16 cellular contexts compared by ENCODE assay signal in the genomic region with DNA sequence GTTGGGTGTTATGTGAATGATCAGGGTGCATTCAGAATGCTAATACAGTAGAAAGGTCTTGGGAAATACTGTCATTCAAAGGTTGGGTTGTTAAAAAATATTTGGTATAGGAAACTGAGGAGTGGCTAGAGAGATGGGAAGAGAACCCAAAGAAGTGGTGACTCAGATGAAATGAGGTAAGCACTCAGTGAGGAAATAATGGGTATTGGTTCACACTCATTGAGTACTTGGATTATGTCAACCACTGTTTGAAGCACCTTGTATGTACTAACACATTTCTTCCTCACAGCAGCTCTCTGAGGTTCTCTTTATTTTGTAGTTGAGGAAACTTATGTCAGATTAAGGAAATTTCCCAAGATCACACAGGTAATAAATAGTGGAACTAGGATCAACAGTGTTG. TPM values are rescaled to one million over a fixed set of nuclear protein-coding genes. Genes with fewer than 3 reads are reported as not detected.
DNase-seq lines count a peak whose midpoint lies in the region; ATAC-seq and TF ChIP-seq lines count a peak whose summit lies in the region.
"Had no signal": no experiment of that assay in that cellular context is flagged by ENCODE, and none has a peak within 500 bp of the region (broad histone marks: within the 10 kb centered on the region; RNA-seq: fewer than 3 reads in every experiment).

No MANE protein-coding gene starts in this region.

- no peak for ATAC-seq in WTC11
- no peak for ATAC-seq in HG02840 (IDR thresholded peaks at IDR 0.05; ENCODE audit: low FRiP score, unreplicated experiment)
- ATAC-seq: left ventricle myocardium superior; naive thymus-derived CD8-positive, alpha-beta T cell had no signal

- no peaks in the 10 kb centered on the region for H3K27me3 ChIP-seq in HL-60 (ENCODE audit: insufficient read depth, poor library complexity, severe bottlenecking)
- H3K27me3 ChIP-seq: vagina had no signal

- TF ChIP-seq CTCF in AG10803 (conservative IDR thresholded peaks at IDR 0.05; ENCODE audit: low read length) (no peak), HL-60 (IDR thresholded peaks at IDR 0.05; ENCODE audit: insufficient read depth, low read length) (no peak), fibroblast of pulmonary artery (IDR thresholded peaks at IDR 0.05; ENCODE audit: low read length, missing control alignments) (no peak), WTC11 (IDR thresholded peaks at IDR 0.05) (no peak)

- peaks cover 13% of the 10 kb centered on the region for H3K9me3 Mint-ChIP-seq in WTC11
- H3K9me3 Mint-ChIP-seq: naive thymus-derived CD8-positive, alpha-beta T cell had no signal

- POLR2A ChIA-PET in WTC11 (lab: Charles Lee) = no interaction called here

- no peak overlapping the region for H3K4me3 Mint-ChIP-seq in WTC11
- H3K4me3 Mint-ChIP-seq: B cell; naive thymus-derived CD8-positive, alpha-beta T cell had no signal

- no peaks in the 10 kb centered on the region for H3K27me3 Mint-ChIP-seq in WTC11 (ENCODE audit: low read depth)
- H3K27me3 Mint-ChIP-seq: B cell; naive thymus-derived CD8-positive, alpha-beta T cell had no signal

- H3K27ac ChIP-seq in HL-60 (replicated peaks) = peak overlapping the region; percentile 29
- H3K27ac ChIP-seq in substantia nigra (ENCODE audit: low read depth, low read length, poor library complexity, severe bottlenecking) = no peak overlapping the region
- H3K27ac ChIP-seq: vagina had no signal

- CTCF ChIA-PET in WTC11 (lab: Charles Lee) = no interaction called here

- H3K4me3 ChIP-seq in AG10803 (ENCODE audit: low read length) (no peak overlapping the region), HL-60 (replicated peaks; ENCODE audit: insufficient read depth, low read length) (no peak overlapping the region), fibroblast of pulmonary artery (replicated peaks; ENCODE audit: low read depth, low read length) (no peak overlapping the region)
- H3K4me3 ChIP-seq: vagina had no signal

- DNase-seq in AG10803 (ENCODE audit: low read depth) (peak; percentile 31), HL-60 (ENCODE audit: low read depth in 1 of 2, low spot score in 1 of 2) (peak; percentile 62 to 64), SKM-1 treated with dmso at 0.1 percent for 144 hours (lab: John Stamatoyannopoulos, UW; ENCODE audit: unreplicated experiment) (peak; percentile 60), fibroblast of pulmonary artery (ENCODE audit: low read depth) (peak; percentile 57), WTC11 (ENCODE audit: low spot score) (no peak), substantia nigra (lab: John Stamatoyannopoulos, UW) (no peak), SHP77 treated with DMSO at 0.1 percent for 48 hours (lab: John Stamatoyannopoulos, UW) (no peak)
- DNase-seq: activated CD4-positive, alpha-beta T cell treated with anti-CD3 and anti-CD28 coated beads for 1 hour; left ventricle myocardium superior; naive thymus-derived CD8-positive, alpha-beta T cell; OCI-M1; retina; stimulated activated CD4-positive, alpha-beta T cell treated with anti-CD3 and anti-CD28 coated beads, Interleukin-2, amount 100 ng/mL, for 48 hours had no signal

- peaks cover 8% of the 10 kb centered on the region for H3K4me1 Mint-ChIP-seq in WTC11
- H3K4me1 Mint-ChIP-seq: B cell had no signal

- peaks cover 26% of the 10 kb centered on the region for H3K36me3 Mint-ChIP-seq in WTC11

- H3K27ac Mint-ChIP-seq in WTC11 = no peak overlapping the region
- H3K27ac Mint-ChIP-seq: B cell had no signal

TF ChIP-seq in WTC11, 78 proteins besides CTCF, POLR2A, EP300 and RAD21:
- no peak for TF ChIP-seq ZNF138 (CRISPR knock-in tag; conservative IDR thresholded peaks at IDR 0.05)
- no peak for TF ChIP-seq JUN (CRISPR knock-in tag; IDR thresholded peaks at IDR 0.05)
- no peak for TF ChIP-seq ATF1 (CRISPR knock-in tag; IDR thresholded peaks at IDR 0.05)
- no peak for TF ChIP-seq ZBTB43 (CRISPR knock-in tag; IDR thresholded peaks at IDR 0.05)
- no peak for TF ChIP-seq MYBL2 (CRISPR knock-in tag; IDR thresholded peaks at IDR 0.05)
- TF ChIP-seq, protein P1, sequence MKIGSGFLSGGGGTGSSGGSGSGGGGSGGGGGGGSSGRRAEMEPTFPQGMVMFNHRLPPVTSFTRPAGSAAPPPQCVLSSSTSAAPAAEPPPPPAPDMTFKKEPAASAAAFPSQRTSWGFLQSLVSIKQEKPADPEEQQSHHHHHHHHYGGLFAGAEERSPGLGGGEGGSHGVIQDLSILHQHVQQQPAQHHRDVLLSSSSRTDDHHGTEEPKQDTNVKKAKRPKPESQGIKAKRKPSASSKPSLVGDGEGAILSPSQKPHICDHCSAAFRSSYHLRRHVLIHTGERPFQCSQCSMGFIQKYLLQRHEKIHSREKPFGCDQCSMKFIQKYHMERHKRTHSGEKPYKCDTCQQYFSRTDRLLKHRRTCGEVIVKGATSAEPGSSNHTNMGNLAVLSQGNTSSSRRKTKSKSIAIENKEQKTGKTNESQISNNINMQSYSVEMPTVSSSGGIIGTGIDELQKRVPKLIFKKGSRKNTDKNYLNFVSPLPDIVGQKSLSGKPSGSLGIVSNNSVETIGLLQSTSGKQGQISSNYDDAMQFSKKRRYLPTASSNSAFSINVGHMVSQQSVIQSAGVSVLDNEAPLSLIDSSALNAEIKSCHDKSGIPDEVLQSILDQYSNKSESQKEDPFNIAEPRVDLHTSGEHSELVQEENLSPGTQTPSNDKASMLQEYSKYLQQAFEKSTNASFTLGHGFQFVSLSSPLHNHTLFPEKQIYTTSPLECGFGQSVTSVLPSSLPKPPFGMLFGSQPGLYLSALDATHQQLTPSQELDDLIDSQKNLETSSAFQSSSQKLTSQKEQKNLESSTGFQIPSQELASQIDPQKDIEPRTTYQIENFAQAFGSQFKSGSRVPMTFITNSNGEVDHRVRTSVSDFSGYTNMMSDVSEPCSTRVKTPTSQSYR (CRISPR knock-in tag; IDR thresholded peaks at IDR 0.05) = no peak
TF ChIP-seq in WTC11: peak in this region for 0.

RNA-seq across cellular contexts. Expression of gene NUDT6, which starts 40.8 kb away (rescaled TPM):
- total RNA-seq in WTC11 (2021) = 8.0 to 8.7 TPM (median 8.4 TPM) in 3 replicates

Comparison
In these comparisons a context has a peak if more than half of its experiments do, and no peak if none do; other contexts are left out.
1. DNase-seq: peak in AG10803 (single experiment), HL-60 (2 of 2), SKM-1 treated with dmso at 0.1 percent for 144 hours (single experiment) and fibroblast of pulmonary artery (single experiment); none in WTC11 (single experiment), substantia nigra (0 of 49) and SHP77 treated with DMSO at 0.1 percent for 48 hours (single experiment).